Comparison of ENCODE assay signal across 8 cellular contexts in the genomic region with DNA sequence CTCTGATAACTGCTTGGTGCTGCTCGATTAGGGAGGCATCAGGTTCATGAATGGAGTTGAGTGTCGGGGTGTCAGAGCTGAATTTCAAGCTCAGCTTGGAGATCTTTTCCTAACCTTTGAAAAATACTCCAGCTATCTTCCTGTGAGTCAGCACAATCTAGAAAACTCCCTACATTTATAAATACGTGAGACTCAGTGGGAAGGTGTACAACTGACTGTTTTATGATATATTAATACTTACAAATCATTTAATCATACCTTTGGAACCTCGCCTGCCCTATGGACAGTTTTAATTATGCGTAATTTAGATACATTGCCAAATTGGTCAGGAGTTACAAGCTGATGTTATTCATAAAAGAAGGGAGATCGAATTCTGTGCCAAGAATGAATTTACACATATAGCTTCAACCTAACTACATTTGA. TPM values are rescaled to one million over a fixed set of nuclear protein-coding genes. Genes with fewer than 3 reads are reported as not detected.
DNase-seq lines count a peak whose midpoint lies in the region; ATAC-seq, FAIRE-seq and TF ChIP-seq lines count a peak whose summit lies in the region.

No MANE protein-coding gene starts in this region.

- peak; percentile 64 for FAIRE-seq in HepG2 (lab: Jason Lieb, UNC)

- TF ChIP-seq CTCF in heart right ventricle (IDR thresholded peaks at IDR 0.05), result no peak
- TF ChIP-seq CTCF in HepG2 (CRISPR knock-in tag; IDR thresholded peaks at IDR 0.05), result no peak
- TF ChIP-seq CTCF in tibial nerve (IDR thresholded peaks at IDR 0.05), result no peak

- BruUV-seq in HepG2 (replicated peaks; lab: Mats Ljungman, UMichigan), result no TSS peak

- peak overlapping the region in 9 of 10 donors; percentile 89 to 97 (median 95) for H3K27ac ChIP-seq in heart right ventricle
- H3K27ac ChIP-seq in HepG2 (ENCODE audit: extremely low read length, insufficient read depth, low read length), result peak overlapping the region; percentile 76
- peak overlapping the region; percentile 81 to 96 (median 94) for H3K27ac ChIP-seq in tibial nerve

- in situ Hi-C loops in HepG2 (cut with HindIII; ENCODE audit: extremely low pct_ligation_motif_present, low pct_unique_long_range_greater_than_20kb), result loop anchor here (25.0 kb wide), 1 partner anchor 535 kb away; the partner anchor contains the start of genes GOLT1B and RECQL

- intact Hi-C loops in heart right ventricle (cut with DNase I), result no loop called here
- intact Hi-C loops in left ventricle myocardium superior (cut with micrococcal nuclease), result no loop called here
- intact Hi-C loops in HepG2 (cut with micrococcal nuclease; ENCODE audit: unreplicated experiment), result loop anchor here (2.0 kb wide), 1 partner anchor 578 kb away; the partner anchor contains the start of gene ETNK1

- H3K4me1 ChIP-seq in heart right ventricle (peaks cover 0 to 27% (median 13%) of the 10 kb centered on the region in 9 donors), adipocyte (ENCODE audit: control insufficient read depth, insufficient read depth, low read length) (peaks cover 36% of the 10 kb centered on the region), HepG2 (ENCODE audit: insufficient read depth, low read length) (peaks cover 73% of the 10 kb centered on the region), tibial nerve (peaks cover 0 to 28% (median 6%) of the 10 kb centered on the region in 4 donors)

- WGBS in heart right ventricle, 2 donors, result 27 to 31% methylated on average over 6 of the region's 6 CpGs
- WGBS in HepG2 (ENCODE audit: low lambda C conversion rate), result 49% methylated on average over 5 of the region's 6 CpGs
- WGBS in tibial nerve, 2 donors, result 20 to 25% methylated on average over 6 of the region's 6 CpGs

- TF ChIP-seq RAD21 in HepG2 (CRISPR knock-in tag; IDR thresholded peaks at IDR 0.05), result no peak

- H3K4me2 ChIP-seq in HepG2 (ENCODE audit: low read depth, low read length), result peak overlapping the region; percentile 87

- no peak for TF ChIP-seq EP300 in HepG2 (IDR thresholded peaks at IDR 0.05; ENCODE audit: low read depth in 2 of 2, low read length in 2 of 2)
- no peak for TF ChIP-seq EP300 in HepG2 (CRISPR knock-in tag; IDR thresholded peaks at IDR 0.05; ENCODE audit: borderline replicate concordance)
- no peak for TF ChIP-seq EP300 in tibial nerve (IDR thresholded peaks at IDR 0.05)

- H3K27me3 ChIP-seq in heart right ventricle, result no peaks in the 10 kb centered on the region
- no peaks in the 10 kb centered on the region for H3K27me3 ChIP-seq in adipocyte (replicated peaks; ENCODE audit: control insufficient read depth, insufficient read depth, low read length)
- no peaks in the 10 kb centered on the region; a peak in 1 of 5 replicates for H3K27me3 ChIP-seq in HepG2 (ENCODE audit: control insufficient read depth in 1 of 2, insufficient read depth in 2 of 2, low read length in 2 of 2)
- no peaks in the 10 kb centered on the region for H3K27me3 ChIP-seq in tibial nerve

- POLR2A ChIA-PET in HepG2 (lab: Yijun Ruan, JAX), result no interaction called here

- CTCF ChIA-PET in HepG2 (lab: Yijun Ruan, JAX; ENCODE audit: low intra/inter-chr PET ratio, low total read pairs), result no interaction called here

- peaks cover 8% of the 10 kb centered on the region for H3K79me2 ChIP-seq in HepG2 (ENCODE audit: insufficient read depth, low read length)

- H3K9ac ChIP-seq in adipocyte (ENCODE audit: low read length) (peak overlapping the region; percentile 93), HepG2 (ENCODE audit: insufficient read depth, low read depth, low read length) (peak overlapping the region; percentile 83)

- TF ChIP-seq POLR2A in HepG2 (IDR thresholded peaks at IDR 0.05; ENCODE audit: insufficient read depth in 1 of 2, low read depth in 2 of 2, low read length in 2 of 2) (no peak), tibial nerve (IDR thresholded peaks at IDR 0.05) (no peak)

- DNase-seq in heart right ventricle, result no peak
- no peak for DNase-seq in left ventricle myocardium superior
- DNase-seq in adipocyte (ENCODE audit: low read depth), result no peak
- DNase-seq in HepG2 (ENCODE audit: low spot score), result no peak
- no peak for DNase-seq in tibial nerve (ENCODE audit: low spot score in 2 of 2)
- DNase-seq in NCI-H446 treated with DMSO at 0.1 percent for 48 hours (lab: John Stamatoyannopoulos, UW), result no peak

- H3K4me3 ChIP-seq in heart right ventricle, result peak overlapping the region; percentile 85 to 100 (median 98)
- H3K4me3 ChIP-seq in adipocyte (ENCODE audit: low read length), result peak overlapping the region; percentile 91
- peak overlapping the region; percentile 97 to 99 (median 98) for H3K4me3 ChIP-seq in HepG2 (replicated peaks in 1 of 3; ENCODE audit: insufficient read depth in 1 of 3, low read depth in 2 of 3, low read length in 3 of 3)
- peak overlapping the region; percentile 81 to 98 (median 92) for H3K4me3 ChIP-seq in tibial nerve

- peak in 1 of 8 donors; percentile 7 for ATAC-seq in heart right ventricle
- no peak for ATAC-seq in left ventricle myocardium superior
- ATAC-seq in HepG2, result peak; percentile 48
- no peak for ATAC-seq in HG03095 (IDR thresholded peaks at IDR 0.05; ENCODE audit: unreplicated experiment)
- no peak for ATAC-seq in HG02678 (IDR thresholded peaks at IDR 0.05; ENCODE audit: unreplicated experiment)

- no peaks in the 10 kb centered on the region for H4K20me1 ChIP-seq in HepG2 (ENCODE audit: insufficient read depth, low read length)

- H3K9me3 ChIP-seq in heart right ventricle (no peaks in the 10 kb centered on the region), adipocyte (ENCODE audit: control insufficient read depth, low read length) (no peaks in the 10 kb centered on the region), HepG2 (ENCODE audit: low read length) (no peaks in the 10 kb centered on the region), tibial nerve (no peaks in the 10 kb centered on the region)

- peaks cover 0 to 12% (median 0%) of the 10 kb centered on the region in 9 donors for H3K36me3 ChIP-seq in heart right ventricle
- no peaks in the 10 kb centered on the region for H3K36me3 ChIP-seq in adipocyte (ENCODE audit: control insufficient read depth, insufficient read depth, low read length, severe bottlenecking)
- no peaks in the 10 kb centered on the region for H3K36me3 ChIP-seq in HepG2 (replicated peaks in 1 of 2; ENCODE audit: control insufficient read depth in 1 of 2, insufficient read depth in 2 of 2, low read length in 2 of 2)
- no peaks in the 10 kb centered on the region for H3K36me3 ChIP-seq in tibial nerve

- no peak overlapping the region for H2AFZ ChIP-seq in HepG2 (ENCODE audit: low read length)

TF ChIP-seq in HepG2, 621 proteins besides CTCF, POLR2A, EP300 and RAD21 (continues in another document):
- TF ChIP-seq FOXO4 (CRISPR knock-in tag; conservative IDR thresholded peaks at IDR 0.05), result 0 out of 2 replicates have a peak, but pooled peaks have one; percentile 5
- no peak for TF ChIP-seq GABPA (IDR thresholded peaks at IDR 0.05; ENCODE audit: low read depth, low read length)
- TF ChIP-seq GABPA (CRISPR knock-in tag; IDR thresholded peaks at IDR 0.05; ENCODE audit: low read depth), result 0 out of 2 replicates have a peak, but pooled peaks have one; percentile 13
- 0 out of 4 replicates have a peak, but pooled peaks of 1 of the 2 experiments have one; percentile 3 for TF ChIP-seq MAFK (conservative IDR thresholded peaks at IDR 0.05 in 1 of 2, IDR thresholded peaks at IDR 0.05 in 1 of 2; ENCODE audit: low read length in 2 of 2)
- no peak for TF ChIP-seq ZNF614 (CRISPR knock-in tag; IDR thresholded peaks at IDR 0.05; ENCODE audit: borderline replicate concordance)

RNA-seq across cellular contexts. Expression of gene CMAS, which starts 1.0 kb away (rescaled TPM):
- total RNA-seq in heart right ventricle, result 10 to 100 TPM; 28.0 to 39.6 (median 35.1) TPM
- polyA plus RNA-seq in heart right ventricle, result 10 to 100 TPM; 18.1 to 41.2 TPM
- 36.7 TPM for total RNA-seq in left ventricle myocardium superior
- 21.3 and 36.9 TPM in 2 replicates for total RNA-seq in HepG2 (2016; rRNA removed; fragmentation: Illumina TruSeq; extraction: Trizol)
- 4.4 and 5.2 TPM in 2 replicates for total RNA-seq in HepG2 (2016; cell fraction: cytosol; rRNA removed; fragmentation: Illumina TruSeq; extraction: Trizol; ENCODE audit: low read depth)
- total RNA-seq in HepG2 (2016; cell fraction: insoluble cytoplasmic fraction; rRNA removed; fragmentation: Illumina TruSeq; extraction: Trizol), result 23.1 and 33.9 TPM in 2 replicates
- total RNA-seq in HepG2 (2016; cell fraction: membrane; rRNA removed; fragmentation: Illumina TruSeq; extraction: Trizol), result 14.8 and 16.3 TPM in 2 replicates
- total RNA-seq in HepG2 (2016; cell fraction: nucleus; rRNA removed; fragmentation: Illumina TruSeq; extraction: Trizol), result 14.6 and 15.2 TPM in 2 replicates
- polyA plus RNA-seq in HepG2 (2011; rRNA removed), result 10.2 and 14.0 TPM in 2 replicates
- polyA plus RNA-seq in HepG2 (2011; cell fraction: cytosol; rRNA removed), result 5.4 and 7.3 TPM in 2 replicates
- 3.2 and 3.8 TPM in 2 replicates for polyA plus RNA-seq in HepG2 (2011; cell fraction: nucleus; rRNA removed)
- 21.3 and 28.2 TPM in 2 replicates for polyA plus RNA-seq in HepG2 (2012)
- polyA plus RNA-seq in HepG2 (2016; cell fraction: cytosol; fragmentation: Illumina TruSeq; extraction: Trizol; ENCODE audit: low read depth), result 6.6 and 9.0 TPM in 2 replicates
- 48.7 and 54.8 TPM in 2 replicates for polyA plus RNA-seq in HepG2 (2016; cell fraction: insoluble cytoplasmic fraction; fragmentation: Illumina TruSeq; extraction: Trizol; ENCODE audit: low read depth)
- polyA plus RNA-seq in HepG2 (2016; cell fraction: membrane; fragmentation: Illumina TruSeq; extraction: Trizol; ENCODE audit: low read depth), result 16.4 and 17.9 TPM in 2 replicates
- polyA plus RNA-seq in HepG2 (2016; cell fraction: nucleus; fragmentation: Illumina TruSeq; extraction: Trizol; ENCODE audit: insufficient read depth, low read depth), result 29.4 and 31.0 TPM in 2 replicates
- polyA minus RNA-seq in HepG2 (2011; rRNA and poly(A)+ RNA removed; ENCODE audit: low replicate concordance), result 1.9 and 2.7 TPM in 2 replicates
- polyA minus RNA-seq in HepG2 (2011; cell fraction: cytosol; rRNA and poly(A)+ RNA removed), result 6.2 and 6.4 TPM in 2 replicates
- 6.8 and 7.2 TPM in 2 replicates for polyA minus RNA-seq in HepG2 (2011; cell fraction: nucleus; rRNA and poly(A)+ RNA removed)
- 10 to 100 TPM; 16.3 to 33.4 (median 21.5) TPM for total RNA-seq in tibial nerve
